In the genomic region with DNA sequence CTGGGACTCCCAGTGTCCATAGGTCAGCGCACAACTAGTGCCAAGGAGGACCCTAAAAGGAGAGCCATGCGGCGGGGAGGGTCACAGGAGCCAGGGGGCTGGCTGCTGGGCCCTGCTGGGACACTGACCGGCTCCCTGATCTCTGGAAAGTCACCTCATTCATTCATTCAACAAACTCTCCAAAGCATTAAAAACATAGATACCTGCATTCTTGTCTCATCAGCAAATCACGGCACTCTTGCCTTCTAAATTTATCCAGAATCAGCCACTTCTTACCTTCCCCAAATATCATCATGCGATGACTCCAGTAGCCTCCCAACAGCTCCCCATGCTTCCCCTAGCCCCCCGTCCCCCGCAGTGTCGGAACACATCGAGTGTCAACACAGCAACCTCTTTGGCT, we compare ENCODE assay signal across 32 cellular contexts.
A peak's percentile ranks its signal among the peaks of the same experiment; 100 is the strongest.
DNase-seq lines count a peak whose midpoint lies in the region; ATAC-seq and TF ChIP-seq lines count a peak whose summit lies in the region.
"Had no signal": no experiment of that assay in that cellular context is flagged by ENCODE, and none has a peak within 500 bp of the region (broad histone marks: within the 10 kb centered on the region; RNA-seq: fewer than 3 reads in every experiment).

No MANE protein-coding gene starts in this region.

- no peak overlapping the region for H4K91ac ChIP-seq in neuronal stem cell (ENCODE audit: low read depth, low read length, poor library complexity)

- no peak overlapping the region for H3K9ac ChIP-seq in neuronal stem cell (ENCODE audit: low read depth, low read length, poor library complexity)

- no peak overlapping the region for H3K4me2 ChIP-seq in neuronal stem cell (ENCODE audit: insufficient read depth, low read length, poor library complexity, severe bottlenecking)
- H3K4me2 ChIP-seq: PC-9 had no signal

- H3K4me3 ChIP-seq in left ventricle myocardium inferior (no peak overlapping the region), heart left ventricle (no peak overlapping the region), neuronal stem cell (ENCODE audit: low read length in 2 of 2) (no peak overlapping the region)
- H3K4me3 ChIP-seq: ascending aorta, cardiac muscle cell, colonic mucosa, GM12878, PC-9, prostate gland, skin epidermis, testis, vagina had no signal

- no peak for TF ChIP-seq POLR2A in heart left ventricle (IDR thresholded peaks at IDR 0.05)

- H3K4me3 Mint-ChIP-seq in T-helper 17 cell (no peak overlapping the region), type B pancreatic cell (no peak overlapping the region)
- H3K4me3 Mint-ChIP-seq: activated CD8-positive, alpha-beta T cell treated with anti-CD3 and anti-CD28 coated beads for 36 hours; B cell had no signal

- H3K36me3 Mint-ChIP-seq in T-helper 17 cell (ENCODE audit: low read depth) (no peaks in the 10 kb centered on the region), type B pancreatic cell (no peaks in the 10 kb centered on the region)

- H2AFZ ChIP-seq in neuronal stem cell (ENCODE audit: low read length): no peak overlapping the region
- H2AFZ ChIP-seq: PC-9 had no signal

- intact Hi-C loops in left ventricle myocardium inferior (cut with micrococcal nuclease) (no loop called here), heart left ventricle (cut with DNase I) (loop anchor here in 2 of 10 donors (5.0 to 10.0 kb wide), 2 partner anchors 39 to 64 kb away; no protein-coding TSS in a partner anchor)

- WGBS in heart left ventricle, 4 donors: 90 to 94% (median 93%) methylated on average over 10 of the region's 10 CpGs
- WGBS in neuronal stem cell (ENCODE audit: extremely low coverage in 2 of 2, insufficient read length in 2 of 2, insufficient replicate concordance in 1 of 2), 2 donors: no CpG with 5 or more reads among the region's 10 CpGs

- H3K27ac Mint-ChIP-seq in T-helper 17 cell (peak overlapping the region; percentile 67), type B pancreatic cell (peak overlapping the region; percentile 7)
- H3K27ac Mint-ChIP-seq: activated CD8-positive, alpha-beta T cell treated with anti-CD3 and anti-CD28 coated beads for 36 hours had no signal

- H3K23ac ChIP-seq in neuronal stem cell (ENCODE audit: low read depth, low read length, poor library complexity): no peak overlapping the region

- peak overlapping the region; percentile 79 for H3K27ac ChIP-seq in left ventricle myocardium inferior (replicated peaks)
- H3K27ac ChIP-seq in heart left ventricle: peak overlapping the region in 2 of 12 donors; percentile 13 to 85
- no peak overlapping the region for H3K27ac ChIP-seq in neuronal stem cell (replicated peaks; ENCODE audit: low read length)
- H3K27ac ChIP-seq: ascending aorta, cardiac muscle cell, HL-60, PC-9, prostate gland, testis, vagina had no signal

- H3K4me1 Mint-ChIP-seq in T-helper 17 cell (peaks cover 38% of the 10 kb centered on the region), type B pancreatic cell (ENCODE audit: unreplicated experiment) (peaks cover 33% of the 10 kb centered on the region)

- no peak overlapping the region for H2BK12ac ChIP-seq in neuronal stem cell (ENCODE audit: low read length)

- H2AK5ac ChIP-seq in neuronal stem cell (ENCODE audit: low read depth, low read length): no peak overlapping the region

- peaks cover 63% of the 10 kb centered on the region for H3K4me1 ChIP-seq in left ventricle myocardium inferior
- H3K4me1 ChIP-seq in heart left ventricle: peaks cover 0 to 65% (median 41%) of the 10 kb centered on the region in 12 donors
- H3K4me1 ChIP-seq in neuronal stem cell (ENCODE audit: control insufficient read depth in 2 of 2, insufficient read depth in 1 of 2, low read depth in 1 of 2, low read length in 2 of 2): peaks cover 10% of the 10 kb centered on the region in 2 donors
- H3K4me1 ChIP-seq: prostate gland had no signal

- no peak overlapping the region for H3K4ac ChIP-seq in neuronal stem cell (ENCODE audit: low read length)

- H2BK120ac ChIP-seq in neuronal stem cell (ENCODE audit: low read depth, low read length): no peak overlapping the region

- DNase-seq in left ventricle myocardium inferior (no peak), heart left ventricle (no peak), T-helper 17 cell (no peak), neuronal stem cell (ENCODE audit: low spot score) (no peak), type B pancreatic cell (ENCODE audit: extremely low spot score, unreplicated experiment) (no peak), LoVo (ENCODE audit: low spot score) (no peak), COLO668 (lab: John Stamatoyannopoulos, UW; ENCODE audit: unreplicated experiment) (no peak)
- DNase-seq: ACHN; activated CD4-positive, alpha-beta T cell treated with anti-CD3 and anti-CD28 coated beads for 1 hour; activated CD8-positive, alpha-beta memory T cell treated with anti-CD3 and anti-CD28 coated beads, Interleukin-2, amount 50 U/mL, for 48 hours; activated CD8-positive, alpha-beta T cell treated with anti-CD3 and anti-CD28 coated beads for 36 hours; activated gamma-delta T cell; colonic mucosa; effector CD4-positive, alpha-beta T cell; NCI-H1417; NCI-H2029; NCI-H526 treated with DMSO at 0.1 percent for 48 hours; NK-92 treated with Interleukin-12 subunit alpha and Interleukin-12 subunit beta, amount 100 ng/mL, for 24 hours; PC-9; SHP77; stimulated activated naive CD4-positive, alpha-beta T cell treated with Interleukin-2 at 50 U/mL for 16 hours; testis had no signal

- no peak overlapping the region for H2BK5ac ChIP-seq in neuronal stem cell (ENCODE audit: low read length)

- TF ChIP-seq CTCF in left ventricle myocardium inferior (IDR thresholded peaks at IDR 0.05; ENCODE audit: borderline replicate concordance) (no peak), heart left ventricle (IDR thresholded peaks at IDR 0.05) (no peak), type B pancreatic cell (conservative IDR thresholded peaks at IDR 0.05) (no peak)

- no peaks in the 10 kb centered on the region for H3K79me1 ChIP-seq in neuronal stem cell (ENCODE audit: low read depth, low read length)

- H3K14ac ChIP-seq in neuronal stem cell (ENCODE audit: low read length): no peak overlapping the region

- peaks cover under 1% of the 10 kb centered on the region for H3K27me3 Mint-ChIP-seq in T-helper 17 cell
- H3K27me3 Mint-ChIP-seq in type B pancreatic cell: peaks cover 16% of the 10 kb centered on the region
- H3K27me3 Mint-ChIP-seq: activated CD8-positive, alpha-beta T cell treated with anti-CD3 and anti-CD28 coated beads for 36 hours had no signal

- no peak overlapping the region for H4K8ac ChIP-seq in neuronal stem cell (ENCODE audit: low read depth, low read length)

- H3K27me3 ChIP-seq in left ventricle myocardium inferior (ENCODE audit: low read depth) (no peaks in the 10 kb centered on the region), heart left ventricle (no peaks in the 10 kb centered on the region), neuronal stem cell (ENCODE audit: control insufficient read depth in 3 of 3, insufficient read depth in 3 of 3, low read depth in 1 of 3, low read length in 3 of 3) (peaks cover 0 to 7% (median 0%) of the 10 kb centered on the region in 3 experiments)
- H3K27me3 ChIP-seq: ascending aorta, cardiac muscle cell, colonic mucosa, testis, vagina had no signal

- no peak for ATAC-seq in heart left ventricle
- ATAC-seq in T-helper 17 cell: no peak
- ATAC-seq in HG02981 (IDR thresholded peaks at IDR 0.05; ENCODE audit: unreplicated experiment): no peak
- ATAC-seq: activated CD8-positive, alpha-beta T cell treated with anti-CD3 and anti-CD28 coated beads for 36 hours; GM12878; left lobe of liver had no signal

- H3K36me3 ChIP-seq in left ventricle myocardium inferior (no peaks in the 10 kb centered on the region), heart left ventricle (no peaks in the 10 kb centered on the region), neuronal stem cell (replicated peaks in 1 of 2; ENCODE audit: control insufficient read depth in 2 of 2, insufficient read depth in 2 of 2, low read length in 2 of 2) (no peaks in the 10 kb centered on the region)
- H3K36me3 ChIP-seq: ascending aorta, cardiac muscle cell, colonic mucosa, prostate gland, vagina had no signal

- H3K18ac ChIP-seq in neuronal stem cell (ENCODE audit: low read length): peak overlapping the region; percentile 20

- no peak overlapping the region for H2BK15ac ChIP-seq in neuronal stem cell (ENCODE audit: low read length)

- H3K9me3 Mint-ChIP-seq in type B pancreatic cell: no peaks in the 10 kb centered on the region

- H3K9me3 ChIP-seq in left ventricle myocardium inferior (replicated peaks) (no peaks in the 10 kb centered on the region), heart left ventricle (no peaks in the 10 kb centered on the region), T-helper 17 cell (ENCODE audit: control insufficient read depth, low read length, poor library complexity, severe bottlenecking) (no peaks in the 10 kb centered on the region), neuronal stem cell (replicated peaks in 1 of 2; ENCODE audit: control insufficient read depth in 2 of 2, insufficient read depth in 1 of 2, low read depth in 1 of 2, low read length in 2 of 2) (no peaks in the 10 kb centered on the region)
- H3K9me3 ChIP-seq: ascending aorta, colonic mucosa, prostate gland, testis, vagina had no signal
